17 cellular contexts compared by ENCODE assay signal in genomic region chr5:60961685-60962084, GRCh38. TPM values are rescaled to one million over a fixed set of nuclear protein-coding genes. Genes with fewer than 3 reads are reported as not detected.
A peak's percentile ranks its signal among the peaks of the same experiment; 100 is the strongest.
DNase-seq lines count a peak whose midpoint lies in the region; ATAC-seq and TF ChIP-seq lines count a peak whose summit lies in the region.
"Had no signal": no experiment of that assay in that cellular context is flagged by ENCODE, and none has a peak within 500 bp of the region (broad histone marks: within the 10 kb centered on the region; RNA-seq: fewer than 3 reads in every experiment).

No MANE protein-coding gene starts in this region.

- BruUV-seq in A673 (replicated peaks; lab: Mats Ljungman, UMichigan), result no TSS peak

- no peak for TF ChIP-seq POLR2A in upper lobe of left lung (IDR thresholded peaks at IDR 0.05)

- H3K27ac ChIP-seq in A673 (ENCODE audit: low read depth, low read length, poor library complexity, severe bottlenecking), result peak overlapping the region; percentile 31
- H3K27ac ChIP-seq in SK-N-MC, result peak overlapping the region; percentile 48
- no peak overlapping the region for H3K27ac ChIP-seq in upper lobe of left lung
- H3K27ac ChIP-seq in caudate nucleus (ENCODE audit: low read depth, low read length), result no peak overlapping the region
- H3K27ac ChIP-seq: dorsolateral prefrontal cortex, gastrocnemius medialis had no signal

- H3K27me3 ChIP-seq in A673 (replicated peaks; ENCODE audit: insufficient read depth, low read depth, low read length, poor library complexity) (no peaks in the 10 kb centered on the region), upper lobe of left lung (no peaks in the 10 kb centered on the region)
- H3K27me3 ChIP-seq: dorsolateral prefrontal cortex, gastrocnemius medialis had no signal

- H3K9me3 ChIP-seq in A673 (ENCODE audit: low read depth, low read length, poor library complexity, severe bottlenecking), result no peaks in the 10 kb centered on the region
- H3K9me3 ChIP-seq in SK-N-MC (ENCODE audit: low read depth, low read length), result peaks cover 12% of the 10 kb centered on the region; the same call in 1 of the 2 replicates
- peaks cover 0 to 7% (median 0%) of the 10 kb centered on the region in 4 donors for H3K9me3 ChIP-seq in upper lobe of left lung

- intact Hi-C loops in A673 (cut with micrococcal nuclease; ENCODE audit: unreplicated experiment), result loop anchor here (5.0 to 10.0 kb wide), 2 partner anchors 371 to 1183 kb away; partner anchors contain the start of gene ZSWIM6

- DNase-seq in A673 (ENCODE audit: low spot score) (peak; percentile 41), HK-2 (ENCODE audit: unreplicated experiment) (peak; percentile 7), SK-N-MC (ENCODE audit: low read depth, low spot score) (peak; percentile 47), fibroblast of pulmonary artery (ENCODE audit: low read depth) (peak; percentile 57), UCSD-AML1 (lab: John Stamatoyannopoulos, UW; ENCODE audit: unreplicated experiment) (no peak), upper lobe of left lung (no peak), caudate nucleus (lab: John Stamatoyannopoulos, UW) (no peak)
- DNase-seq: activated CD4-positive, alpha-beta T cell treated with anti-CD3 and anti-CD28 coated beads for 36 hours; amygdala; dorsolateral prefrontal cortex; gastrocnemius medialis; immature natural killer cell; midbrain; MM.1S; substantia nigra; T-helper 1 cell had no signal

- CTCF ChIA-PET in A673 (lab: Charles Lee), result interaction anchor here (0.6 kb wide), 1 partner anchor 94 kb away, joined by 3 read pairs; no protein-coding TSS in a partner anchor

- POLR2A ChIA-PET in A673 (lab: Charles Lee; ENCODE audit: low non-redundant PET), result interaction anchor here (0.6 kb wide), 2 partner anchors 718 to 1182 kb away, joined by 3 to 5 read pairs; no protein-coding TSS in a partner anchor

- TF ChIP-seq CTCF in A673 (conservative IDR thresholded peaks at IDR 0.05; ENCODE audit: low read depth, low read length) (no peak), fibroblast of pulmonary artery (IDR thresholded peaks at IDR 0.05; ENCODE audit: low read length, missing control alignments) (no peak), upper lobe of left lung (IDR thresholded peaks at IDR 0.05) (no peak)

- H3K9ac ChIP-seq in SK-N-MC (ENCODE audit: insufficient read length), result no peak overlapping the region

- H3K4me3 ChIP-seq in A673 (ENCODE audit: low read depth, low read length, poor library complexity, severe bottlenecking) (no peak overlapping the region), SK-N-MC (no peak overlapping the region), fibroblast of pulmonary artery (replicated peaks; ENCODE audit: low read depth, low read length) (no peak overlapping the region), upper lobe of left lung (no peak overlapping the region)
- H3K4me3 ChIP-seq: dorsolateral prefrontal cortex, gastrocnemius medialis had no signal

- peaks cover 22% of the 10 kb centered on the region for H3K4me1 ChIP-seq in A673 (ENCODE audit: insufficient read depth, low read length, poor library complexity, severe bottlenecking)
- no peaks in the 10 kb centered on the region for H3K4me1 ChIP-seq in upper lobe of left lung

- 66 to 76% methylated on average over 2 of the region's 2 CpGs for WGBS in upper lobe of left lung, 2 donors

- no peaks in the 10 kb centered on the region for H3K36me3 ChIP-seq in A673 (ENCODE audit: insufficient read depth, low read length, poor library complexity, severe bottlenecking)
- peaks cover 5% of the 10 kb centered on the region; the same call in 1 of the 2 replicates for H3K36me3 ChIP-seq in SK-N-MC (ENCODE audit: insufficient read depth, low read length)
- H3K36me3 ChIP-seq in upper lobe of left lung, result no peaks in the 10 kb centered on the region
- H3K36me3 ChIP-seq: gastrocnemius medialis had no signal

- TF ChIP-seq EP300 in upper lobe of left lung (IDR thresholded peaks at IDR 0.05), result no peak

- ATAC-seq in GM19455 (IDR thresholded peaks at IDR 0.05; ENCODE audit: unreplicated experiment), result no peak
- no peak for ATAC-seq in upper lobe of left lung (ENCODE audit: low FRiP score in 2 of 2)
- ATAC-seq: activated CD4-positive, alpha-beta T cell treated with anti-CD3 and anti-CD28 coated beads for 36 hours had no signal

RNA-seq across cellular contexts. Expression of gene NDUFAF2, which starts 16.7 kb away (rescaled TPM):
- total RNA-seq in A673 (2021) (61.3 and 61.6 TPM in 2 replicates), upper lobe of left lung (10 to 100 TPM in 5 of 6 donors, not detected in 1; 14.2 to 41.6 (median 20.5) TPM)

RNA-seq across cellular contexts. Expression of gene ERCC8, which starts 16.8 kb away (rescaled TPM):
- total RNA-seq in A673 (2021) (25.6 and 26.2 TPM in 2 replicates), upper lobe of left lung (10 to 100 TPM in 3 of 6 donors, 1 to 10 TPM in 3; 5.8 to 17.2 (median 11.2) TPM)

Comparison
In these comparisons a context has a peak if more than half of its experiments do, and no peak if none do; other contexts are left out.
1. DNase-seq: peak in A673 (single experiment), HK-2 (single experiment), SK-N-MC (single experiment) and fibroblast of pulmonary artery (single experiment); none in UCSD-AML1 (single experiment), upper lobe of left lung (0 of 2) and caudate nucleus (0 of 61).
2. H3K27ac ChIP-seq: peak in A673 (single experiment) and SK-N-MC (single experiment); none in upper lobe of left lung (0 of 4) and caudate nucleus (single experiment).